8 cellular contexts compared by ENCODE assay signal in genomic region chr11:10934293-10934850, GRCh38.
DNase-seq lines count a peak whose midpoint lies in the region; ATAC-seq, FAIRE-seq and TF ChIP-seq lines count a peak whose summit lies in the region.

No MANE protein-coding gene starts in this region.

- ATAC-seq in T-helper 17 cell (peak; percentile 20), HG03175 (IDR thresholded peaks at IDR 0.05; ENCODE audit: unreplicated experiment) (no peak), GM18873 (IDR thresholded peaks at IDR 0.05; ENCODE audit: low FRiP score, unreplicated experiment) (no peak), GM18868 (IDR thresholded peaks at IDR 0.05; ENCODE audit: unreplicated experiment) (no peak)

- H3K4me3 ChIP-seq in fibroblast of pulmonary artery (replicated peaks; ENCODE audit: low read depth, low read length): peak overlapping the region; percentile 61
- peak overlapping the region in 1 of 2 donors; percentile 28 for H3K4me3 ChIP-seq in small intestine (ENCODE audit: low read depth in 1 of 2, low read length in 2 of 2)

- no peaks in the 10 kb centered on the region for H3K36me3 ChIP-seq in small intestine (ENCODE audit: control insufficient read depth in 2 of 2, insufficient read depth in 2 of 2, low read length in 2 of 2)

- H3K9me3 ChIP-seq in T-helper 17 cell (ENCODE audit: control insufficient read depth, low read length, poor library complexity, severe bottlenecking) (no peaks in the 10 kb centered on the region), small intestine (ENCODE audit: control insufficient read depth, low read depth) (no peaks in the 10 kb centered on the region)

- no peak for TF ChIP-seq CTCF in fibroblast of pulmonary artery (IDR thresholded peaks at IDR 0.05; ENCODE audit: low read length, missing control alignments)

- H3K4me1 Mint-ChIP-seq in T-helper 17 cell: peaks cover 23% of the 10 kb centered on the region

- peaks cover 25% of the 10 kb centered on the region for H3K27me3 Mint-ChIP-seq in T-helper 17 cell

- 1 to 8% (median 2%) methylated on average over 9 of the region's 9 CpGs for WGBS in small intestine, 3 donors

- no peaks in the 10 kb centered on the region for H3K27me3 ChIP-seq in small intestine (ENCODE audit: control insufficient read depth in 2 of 2, insufficient read depth in 2 of 2, low read length in 2 of 2)

- peak overlapping the region; percentile 95 for H3K4me3 Mint-ChIP-seq in T-helper 17 cell

- H3K27ac Mint-ChIP-seq in T-helper 17 cell: peak overlapping the region; percentile 85

- peak overlapping the region in 1 of 2 donors; percentile 58 for H3K27ac ChIP-seq in small intestine (ENCODE audit: low read depth in 1 of 2, low read length in 1 of 2)

- no peaks in the 10 kb centered on the region for H3K36me3 Mint-ChIP-seq in T-helper 17 cell (ENCODE audit: low read depth)

- peaks cover 3 to 4% of the 10 kb centered on the region in 2 donors for H3K4me1 ChIP-seq in small intestine (ENCODE audit: control insufficient read depth in 2 of 2, insufficient read depth in 1 of 2, low read depth in 1 of 2, low read length in 1 of 2)

- FAIRE-seq in small intestine (lab: Jason Lieb, UNC): no peak

- DNase-seq in NCI-H82 (lab: John Stamatoyannopoulos, UW) (peak; percentile 24), NCI-H82 treated with DMSO at 0.1 percent for 48 hours (lab: John Stamatoyannopoulos, UW; ENCODE audit: unreplicated experiment) (no peak), T-helper 17 cell (no peak), fibroblast of pulmonary artery (ENCODE audit: low read depth) (no peak), small intestine (peak; percentile 35)

Comparison
In these comparisons a context has a peak if more than half of its experiments do, and no peak if none do; other contexts are left out.
1. DNase-seq: peak in NCI-H82 (single experiment) and small intestine (single experiment); none in NCI-H82 treated with DMSO at 0.1 percent for 48 hours (single experiment), T-helper 17 cell (0 of 3) and fibroblast of pulmonary artery (single experiment).